Comparison of ENCODE assay signal across 20 cellular contexts in the genomic region with DNA sequence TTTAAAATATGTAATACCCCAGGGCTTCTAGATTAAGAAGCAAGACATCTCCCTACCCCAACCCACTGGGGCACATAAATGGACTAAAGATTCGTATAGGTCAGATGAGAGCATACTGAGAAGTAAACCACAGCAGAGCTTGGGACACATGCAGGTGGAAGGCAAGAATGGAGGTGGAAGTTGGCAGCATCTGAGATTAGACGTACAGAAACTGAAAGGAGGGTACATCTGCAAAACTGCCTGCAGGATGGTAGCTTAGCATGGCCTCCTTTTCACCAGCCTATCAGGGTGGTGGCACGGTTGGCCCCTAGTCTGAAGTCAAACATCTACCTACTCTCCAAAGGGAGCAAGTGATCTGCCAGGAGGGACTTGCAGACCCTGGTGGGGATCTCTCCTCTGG.
"Had no signal": no experiment of that assay in that cellular context is flagged by ENCODE, and none has a peak within 500 bp of the region (broad histone marks: within the 10 kb centered on the region; RNA-seq: fewer than 3 reads in every experiment).

No MANE protein-coding gene starts in this region.

- DNase-seq: effector CD8-positive, alpha-beta T cell; gastrocnemius medialis; heart right ventricle; hypothalamus; kidney glomerular epithelial cell; naive thymus-derived CD4-positive, alpha-beta T cell; nephron progenitor cell; psoas muscle; retina; spleen; stimulated activated CD4-positive, alpha-beta T cell treated with anti-CD3 and anti-CD28 coated beads, Interleukin-15, amount 100 ng/mL, for 24 hours; stimulated activated CD4-positive, alpha-beta T cell treated with anti-CD3 and anti-CD28 coated beads, Interleukin-1b, Interleukin-23, amount 100 ng/mL, for 48 hours; stimulated activated CD4-positive, alpha-beta T cell treated with anti-CD3 and anti-CD28 coated beads, Interleukin-4, amount 100 ng/mL, for 24 hours; trophoblast cell had no signal

- H3K9me3 ChIP-seq: esophagus muscularis mucosa, gastrocnemius medialis, heart right ventricle, psoas muscle, spleen, thoracic aorta had no signal

- H3K4me3 ChIP-seq: coronary artery, esophagus muscularis mucosa, gastrocnemius medialis, heart right ventricle, psoas muscle, spleen, thoracic aorta had no signal

- ATAC-seq: gastrocnemius medialis; heart right ventricle; naive thymus-derived CD4-positive, alpha-beta T cell; psoas muscle; sciatic nerve; stimulated activated memory B cell treated with anti-CD40 and anti-IgM and Interleukin-4, amounts not matched to agents 10 μg/mL and 1 μg/mL and 100 μg/mL, for 72 hours had no signal

- H3K27me3 ChIP-seq: esophagus muscularis mucosa, gastrocnemius medialis, heart right ventricle, spleen had no signal

- H3K36me3 ChIP-seq: esophagus muscularis mucosa, gastrocnemius medialis, heart right ventricle, spleen, thoracic aorta had no signal

- H3K27ac ChIP-seq: coronary artery, epithelial cell of prostate, esophagus muscularis mucosa, gastrocnemius medialis, psoas muscle, spleen, thoracic aorta had no signal
